In genomic region chr11:113773416-113774173, GRCh38 we compare ENCODE assay signal across 8 cellular contexts. TPM values are rescaled to one million over a fixed set of nuclear protein-coding genes. Genes with fewer than 3 reads are reported as not detected.
DNase-seq lines count a peak whose midpoint lies in the region; ATAC-seq, FAIRE-seq and TF ChIP-seq lines count a peak whose summit lies in the region.

TSS of gene ZW10 (minus strand) at chr11:113773692. CDS start at chr11:113773666, 26 bp downstream.

- H3K27ac Mint-ChIP-seq in activated naive CD8-positive, alpha-beta T cell treated with anti-CD3 and anti-CD28 coated beads, Interleukin-2, amount 50 U/mL, for 24 hours, result peak within 1 kb of the TSS; percentile 96

- DNase-seq in NCI-H1417 treated with DMSO at 0.1 percent for 48 hours (lab: John Stamatoyannopoulos, UW) (peak; percentile 88), SW480 (ENCODE audit: low spot score) (peak; percentile 93), Right ventricle myocardium superior (peak; percentile 99), pancreas (peak; percentile 95 to 100 (median 98)), tibial artery (peak; percentile 97 to 98)
- peak; percentile 91 for DNase-seq in activated naive CD8-positive, alpha-beta T cell treated with anti-CD3 and anti-CD28 coated beads, Interleukin-2, amount 50 U/mL, for 24 hours

- no peak for FAIRE-seq in pancreas (lab: Jason Lieb, UNC)

- H3K4me1 Mint-ChIP-seq in activated naive CD8-positive, alpha-beta T cell treated with anti-CD3 and anti-CD28 coated beads, Interleukin-2, amount 50 U/mL, for 24 hours, result peaks cover 17% of the 10 kb centered on the region

- peak; percentile 99 for ATAC-seq in HG02798 (IDR thresholded peaks at IDR 0.05; ENCODE audit: poor library complexity, unreplicated experiment)
- peak; percentile 99 for ATAC-seq in activated naive CD8-positive, alpha-beta T cell treated with anti-CD3 and anti-CD28 coated beads, Interleukin-2, amount 50 U/mL, for 24 hours
- ATAC-seq in Right ventricle myocardium superior (ENCODE audit: poor library complexity), result peak; percentile 97
- peak; percentile 93 to 98 (median 94) for ATAC-seq in pancreas

- intact Hi-C loops in Right ventricle myocardium superior (cut with DNase I) (no loop called here), pancreas (cut with DNase I) (no loop called here), tibial artery (cut with DNase I; ENCODE audit: low total_unique reads) (loop anchor here (10.0 kb wide), 1 partner anchor 101 kb away; the partner anchor contains the start of gene USP28)

- H3K4me1 ChIP-seq in pancreas (peaks cover 5 to 12% (median 8%) of the 10 kb centered on the region in 3 donors), tibial artery (peaks cover 0 to 28% (median 11%) of the 10 kb centered on the region in 4 donors)

- WGBS in pancreas, 2 donors, result 0 to 1% methylated on average over 46 of the region's 46 CpGs

- peak within 1 kb of the TSS; percentile 100 for H3K4me3 Mint-ChIP-seq in activated naive CD8-positive, alpha-beta T cell treated with anti-CD3 and anti-CD28 coated beads, Interleukin-2, amount 50 U/mL, for 24 hours

- H3K27ac ChIP-seq in pancreas (peak within 1 kb of the TSS in 3 of 4 donors; percentile 46 to 86 (median 81)), tibial artery (peak within 1 kb of the TSS; percentile 70 to 91)

- no peaks in the 10 kb centered on the region for H3K9me3 ChIP-seq in pancreas
- no peaks in the 10 kb centered on the region for H3K9me3 ChIP-seq in tibial artery

- H3K36me3 ChIP-seq in pancreas, result no peaks in the 10 kb centered on the region
- peaks cover 0 to 8% (median under 1%) of the 10 kb centered on the region in 3 donors for H3K36me3 ChIP-seq in tibial artery

- H3K27me3 ChIP-seq in pancreas (no peaks in the 10 kb centered on the region), tibial artery (no peaks in the 10 kb centered on the region)

- peaks cover 10% of the 10 kb centered on the region for H3K36me3 Mint-ChIP-seq in activated naive CD8-positive, alpha-beta T cell treated with anti-CD3 and anti-CD28 coated beads, Interleukin-2, amount 50 U/mL, for 24 hours (ENCODE audit: low read depth)

- no peaks in the 10 kb centered on the region for H3K9me3 Mint-ChIP-seq in activated naive CD8-positive, alpha-beta T cell treated with anti-CD3 and anti-CD28 coated beads, Interleukin-2, amount 50 U/mL, for 24 hours

- peaks cover 3% of the 10 kb centered on the region for H3K27me3 Mint-ChIP-seq in activated naive CD8-positive, alpha-beta T cell treated with anti-CD3 and anti-CD28 coated beads, Interleukin-2, amount 50 U/mL, for 24 hours

- TF ChIP-seq CTCF in GM12875 (IDR thresholded peaks at IDR 0.05; ENCODE audit: borderline replicate concordance, insufficient read depth, low read depth, low read length) (peak; percentile 68), pancreas (IDR thresholded peaks at IDR 0.05) (peak; percentile 31 to 76 (median 64)), tibial artery (IDR thresholded peaks at IDR 0.05) (peak; percentile 73 to 79)

- H3K4me3 ChIP-seq in GM12875 (ENCODE audit: low read depth, low read length), result peak within 1 kb of the TSS; percentile 90
- H3K4me3 ChIP-seq in pancreas, result peak within 1 kb of the TSS; percentile 50 to 77 (median 62)
- peak within 1 kb of the TSS; percentile 60 to 91 for H3K4me3 ChIP-seq in tibial artery

RNA-seq across cellular contexts. Expression of gene ZW10, which starts in this region (rescaled TPM):
- 8.4 TPM for total RNA-seq in Right ventricle myocardium superior
- total RNA-seq in pancreas, result 1 to 10 TPM; 6.5 to 8.2 (median 7.2) TPM
- polyA plus RNA-seq in pancreas, result 1 to 10 TPM; 2.8 to 5.7 TPM

Comparison
In these comparisons a context has a peak if more than half of its experiments do, and no peak if none do; other contexts are left out.
1. Peak in every context shown above with its lines: DNase-seq, ATAC-seq, H3K4me3 ChIP-seq and H3K27ac ChIP-seq.